ENCODE assay signal across 16 cellular contexts in the genomic region with DNA sequence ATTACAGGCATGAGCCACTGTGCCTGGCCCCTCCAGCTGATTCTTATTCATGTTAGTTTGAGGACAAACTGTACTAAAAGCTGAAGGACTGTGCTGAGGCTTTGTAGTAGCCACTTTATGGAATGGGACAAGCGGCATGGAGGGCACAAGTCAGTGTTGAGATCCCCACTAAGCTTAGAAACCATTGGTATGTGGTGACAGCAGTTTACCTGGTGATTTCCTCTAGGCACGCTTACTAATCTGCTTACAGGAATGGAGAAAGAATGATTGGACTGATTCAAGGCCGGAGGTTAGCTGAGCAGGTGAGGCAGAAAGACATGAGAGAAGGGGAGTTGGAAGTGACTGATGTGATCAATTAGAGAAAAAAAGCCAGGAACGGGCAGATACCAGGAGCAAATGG.
"Had no signal": no experiment of that assay in that cellular context is flagged by ENCODE, and none has a peak within 500 bp of the region (broad histone marks: within the 10 kb centered on the region; RNA-seq: fewer than 3 reads in every experiment).

No MANE protein-coding gene starts in this region.

- H3K9ac ChIP-seq: neural progenitor cell, parathyroid adenoma had no signal

- H3K36me3 ChIP-seq: neural progenitor cell had no signal

- H3K9me3 Mint-ChIP-seq: memory B cell; stimulated activated naive CD8-positive, alpha-beta T cell treated with anti-CD3 and anti-CD28 coated beads, Interleukin-15, Interleukin-2, amounts not matched to agents 100 ng/mL and 50 ng/mL, for 24 hours had no signal

- ATAC-seq: heart left ventricle had no signal

- H3K27ac Mint-ChIP-seq: activated naive CD8-positive, alpha-beta T cell treated with anti-CD3 and anti-CD28 coated beads, Interleukin-2, amount 10 ng/mL, durations not matched to agents 7 days and 5 days; memory B cell; neural progenitor cell; stimulated activated naive CD8-positive, alpha-beta T cell treated with anti-CD3 and anti-CD28 coated beads, Interleukin-15, Interleukin-2, amounts not matched to agents 100 ng/mL and 50 ng/mL, for 24 hours; T-helper 2 cell treated with Interferon-gamma antibody and Interleukin-4, amounts not matched to agents 5 μg/mL and 100 μg/mL, for 36 hours had no signal

- H3K4me3 ChIP-seq: heart left ventricle, left ventricle myocardium inferior, neural progenitor cell had no signal

- H3K27ac ChIP-seq: heart left ventricle, left ventricle myocardium inferior, neural progenitor cell, parathyroid adenoma had no signal

- H3K4me1 ChIP-seq: parathyroid adenoma had no signal

- H3K4me2 ChIP-seq: neural progenitor cell had no signal

- H3K4me3 Mint-ChIP-seq: activated naive CD8-positive, alpha-beta T cell treated with anti-CD3 and anti-CD28 coated beads, Interleukin-2, amount 10 ng/mL, durations not matched to agents 7 days and 5 days; memory B cell; neural progenitor cell; stimulated activated naive CD8-positive, alpha-beta T cell treated with anti-CD3 and anti-CD28 coated beads, Interleukin-15, Interleukin-2, amounts not matched to agents 100 ng/mL and 50 ng/mL, for 24 hours; T-helper 2 cell treated with Interferon-gamma antibody and Interleukin-4, amounts not matched to agents 5 μg/mL and 100 μg/mL, for 36 hours had no signal

- DNase-seq: activated CD4-positive, alpha-beta T cell treated with anti-CD3 and anti-CD28 coated beads for 1 hour; activated naive CD8-positive, alpha-beta T cell treated with anti-CD3 and anti-CD28 coated beads, Interleukin-2, amount 10 ng/mL, durations not matched to agents 7 days and 5 days; aorta; foreskin melanocyte; heart left ventricle; left ventricle myocardium inferior; retina; stimulated activated CD4-positive, alpha-beta T cell treated with anti-CD3 and anti-CD28 coated beads, Interleukin-4, amount 100 ng/mL, for 1 hour; stimulated activated CD8-positive, alpha-beta memory T cell treated with anti-CD3 and anti-CD28 coated beads, Interleukin-4, amount 100 ng/mL, for 48 hours had no signal

- H3K27me3 Mint-ChIP-seq: activated naive CD8-positive, alpha-beta T cell treated with anti-CD3 and anti-CD28 coated beads, Interleukin-2, amount 10 ng/mL, durations not matched to agents 7 days and 5 days; memory B cell; stimulated activated naive CD8-positive, alpha-beta T cell treated with anti-CD3 and anti-CD28 coated beads, Interleukin-15, Interleukin-2, amounts not matched to agents 100 ng/mL and 50 ng/mL, for 24 hours had no signal

- H3K9me3 ChIP-seq: heart left ventricle, left ventricle myocardium inferior had no signal

- H3K27me3 ChIP-seq: heart left ventricle, neural progenitor cell had no signal

- H2AFZ ChIP-seq: neural progenitor cell, parathyroid adenoma had no signal

- FAIRE-seq: bronchial epithelial cell, islet of Langerhans had no signal
